ENCODE assay signal across 8 cellular contexts in genomic region chr11:33256808-33257159, GRCh38. TPM values are rescaled to one million over a fixed set of nuclear protein-coding genes. Genes with fewer than 3 reads are reported as not detected.
DNase-seq lines count a peak whose midpoint lies in the region; ATAC-seq and TF ChIP-seq lines count a peak whose summit lies in the region.

No MANE protein-coding gene starts in this region.

- H3K4me1 Mint-ChIP-seq in dendritic cell treated with granulocyte-macrophage colony-stimulating factor and Interleukin-4, amounts not matched to agents 40 ng/mL and 50 ng/mL, for 4 days (ENCODE audit: low read depth), result peaks cover 41% of the 10 kb centered on the region

- H3K9me2 ChIP-seq in Karpas-422 (replicated peaks; ENCODE audit: insufficient read depth, low read length) (no peaks in the 10 kb centered on the region), neural cell (ENCODE audit: insufficient read depth, low read length) (no peaks in the 10 kb centered on the region)

- peaks cover 0 to 7% (median 4%) of the 10 kb centered on the region in 11 experiments; a peak in 7 of 22 replicates for H3K36me3 ChIP-seq in BLaER1 treated with 17β-estradiol and CSF1 and Interleukin-3, amounts not matched to agents 10 nM and 100 nM
- H3K36me3 ChIP-seq in Karpas-422 (ENCODE audit: insufficient read depth, low read length), result no peaks in the 10 kb centered on the region
- no peaks in the 10 kb centered on the region for H3K36me3 ChIP-seq in neural cell (ENCODE audit: insufficient read depth, low read length)

- no peaks in the 10 kb centered on the region for H3K27me3 Mint-ChIP-seq in dendritic cell treated with granulocyte-macrophage colony-stimulating factor and Interleukin-4, amounts not matched to agents 40 ng/mL and 50 ng/mL, for 4 days

- DNase-seq in Karpas-422 (no peak), islet precursor cell (no peak)
- DNase-seq in activated CD4-positive, CD25-positive, alpha-beta regulatory T cell (lab: John Stamatoyannopoulos, UW), result no peak

- peaks cover 27% of the 10 kb centered on the region for H3K36me3 Mint-ChIP-seq in dendritic cell treated with granulocyte-macrophage colony-stimulating factor and Interleukin-4, amounts not matched to agents 40 ng/mL and 50 ng/mL, for 4 days (ENCODE audit: low read depth)

- peaks cover 0 to 5% (median 0%) of the 10 kb centered on the region in 11 experiments; a peak in 1 of 22 replicates for H3K9me3 ChIP-seq in BLaER1 treated with 17β-estradiol and CSF1 and Interleukin-3, amounts not matched to agents 10 nM and 100 nM (replicated peaks in 1 of 11)
- no peaks in the 10 kb centered on the region for H3K9me3 ChIP-seq in Karpas-422 (ENCODE audit: low read length)
- no peaks in the 10 kb centered on the region for H3K9me3 ChIP-seq in neural cell (ENCODE audit: low read length)

- peak overlapping the region; percentile 81 to 95 (median 92) for H3K4me3 ChIP-seq in BLaER1 treated with 17β-estradiol and CSF1 and Interleukin-3, amounts not matched to agents 10 nM and 100 nM
- H3K4me3 ChIP-seq in Karpas-422 (ENCODE audit: low read length) (peak overlapping the region; percentile 72), neural cell (ENCODE audit: low read length) (peak overlapping the region; percentile 76)

- peak overlapping the region; percentile 99 to 100 (median 100) for H3K27ac ChIP-seq in BLaER1 treated with 17β-estradiol and CSF1 and Interleukin-3, amounts not matched to agents 10 nM and 100 nM
- H3K27ac ChIP-seq in Karpas-422 (ENCODE audit: low read length) (peak overlapping the region; percentile 64), neural cell (ENCODE audit: low read length) (peak overlapping the region; percentile 97)

- no peak for TF ChIP-seq EP300 in neural cell (conservative IDR thresholded peaks at IDR 0.05; ENCODE audit: poor library complexity, severe bottlenecking)

- intact Hi-C loops in dendritic cell treated with granulocyte-macrophage colony-stimulating factor and Interleukin-4, amounts not matched to agents 40 ng/mL and 50 ng/mL, for 4 days (cut with micrococcal nuclease), result loop anchor here (5.0 kb wide), 2 partner anchors 44 to 66 kb away; no protein-coding TSS in a partner anchor

- H3K9ac ChIP-seq in BLaER1 treated with 17β-estradiol and CSF1 and Interleukin-3, amounts not matched to agents 10 nM and 100 nM, result peak overlapping the region; percentile 99 to 100 (median 100)
- peak overlapping the region; percentile 99 for H3K9ac ChIP-seq in Karpas-422 (ENCODE audit: low read length)
- H3K9ac ChIP-seq in neural cell (ENCODE audit: low read length), result peak overlapping the region; percentile 99

- H3K9me3 Mint-ChIP-seq in dendritic cell treated with granulocyte-macrophage colony-stimulating factor and Interleukin-4, amounts not matched to agents 40 ng/mL and 50 ng/mL, for 4 days, result peaks cover 6% of the 10 kb centered on the region

- peak overlapping the region; percentile 88 for H3K4me3 Mint-ChIP-seq in dendritic cell treated with granulocyte-macrophage colony-stimulating factor and Interleukin-4, amounts not matched to agents 40 ng/mL and 50 ng/mL, for 4 days

- H4K20me1 ChIP-seq in BLaER1 treated with 17β-estradiol and CSF1 and Interleukin-3, amounts not matched to agents 10 nM and 100 nM, result peaks cover 15 to 35% (median 32%) of the 10 kb centered on the region in 11 experiments; a peak in 21 of 22 replicates
- peaks cover 13% of the 10 kb centered on the region; the same call in 1 of the 2 replicates for H4K20me1 ChIP-seq in Karpas-422 (ENCODE audit: insufficient read depth, low read depth, low read length)
- H4K20me1 ChIP-seq in neural cell (ENCODE audit: insufficient read depth), result peaks cover 3% of the 10 kb centered on the region

- peak overlapping the region; percentile 74 to 95 (median 88) for H3K4me2 ChIP-seq in BLaER1 treated with 17β-estradiol and CSF1 and Interleukin-3, amounts not matched to agents 10 nM and 100 nM
- H3K4me2 ChIP-seq in Karpas-422 (ENCODE audit: low read depth, low read length, poor library complexity, severe bottlenecking) (peak overlapping the region; percentile 92), neural cell (ENCODE audit: low read length) (peak overlapping the region; percentile 86)

- ATAC-seq in GM21381 (IDR thresholded peaks at IDR 0.05; ENCODE audit: unreplicated experiment) (no peak), GM21390 (IDR thresholded peaks at IDR 0.05; ENCODE audit: unreplicated experiment) (no peak)

- peaks cover 6% of the 10 kb centered on the region for H3F3A ChIP-seq in neural cell (ENCODE audit: insufficient read depth, low read length, poor library complexity, severe bottlenecking)

- TF ChIP-seq RAD21 in neural cell (conservative IDR thresholded peaks at IDR 0.05), result no peak

- H3K79me2 ChIP-seq in Karpas-422 (ENCODE audit: low read length) (peaks cover 44% of the 10 kb centered on the region), neural cell (replicated peaks; ENCODE audit: insufficient read depth, low read length) (peaks cover 28% of the 10 kb centered on the region)

- peak overlapping the region; percentile 93 for H3K27ac Mint-ChIP-seq in dendritic cell treated with granulocyte-macrophage colony-stimulating factor and Interleukin-4, amounts not matched to agents 40 ng/mL and 50 ng/mL, for 4 days

- peaks cover 18 to 40% (median 25%) of the 10 kb centered on the region in 10 experiments for H3K4me1 ChIP-seq in BLaER1 treated with 17β-estradiol and CSF1 and Interleukin-3, amounts not matched to agents 10 nM and 100 nM
- H3K4me1 ChIP-seq in Karpas-422 (ENCODE audit: low read length), result peaks cover 32% of the 10 kb centered on the region

- H2AFZ ChIP-seq in Karpas-422 (ENCODE audit: low read length), result peak overlapping the region; percentile 97
- peak overlapping the region; percentile 76 for H2AFZ ChIP-seq in neural cell (ENCODE audit: low read depth, low read length)

- H3K27me3 ChIP-seq in BLaER1 treated with 17β-estradiol and CSF1 and Interleukin-3, amounts not matched to agents 10 nM and 100 nM, result no peaks in the 10 kb centered on the region
- H3K27me3 ChIP-seq in Karpas-422 (ENCODE audit: low read length) (no peaks in the 10 kb centered on the region), neural cell (ENCODE audit: insufficient read depth, low read depth, low read length) (no peaks in the 10 kb centered on the region)

- TF ChIP-seq CTCF in neural cell (IDR thresholded peaks at IDR 0.05; ENCODE audit: poor library complexity, severe bottlenecking), result no peak

TF ChIP-seq in neural cell, 6 proteins besides CTCF, POLR2A, EP300 and RAD21:
- TF ChIP-seq EZH2 (IDR thresholded peaks at IDR 0.05; ENCODE audit: borderline replicate concordance, insufficient read depth, low read length, poor library complexity, severe bottlenecking) (no peak), SMC3 (conservative IDR thresholded peaks at IDR 0.05; ENCODE audit: poor library complexity) (no peak), TAF1 (IDR thresholded peaks at IDR 0.05; ENCODE audit: low read depth) (no peak), REST (IDR thresholded peaks at IDR 0.05; ENCODE audit: borderline replicate concordance) (no peak), POLR2AphosphoS5 (IDR thresholded peaks at IDR 0.05) (no peak), MXI1 (conservative IDR thresholded peaks at IDR 0.05; ENCODE audit: poor library complexity, severe bottlenecking) (no peak)

RNA-seq across cellular contexts. Expression of gene HIPK3, which starts 0.4 kb away (rescaled TPM):
- 35.8 and 67.0 TPM in 2 replicates for total RNA-seq in Karpas-422 (2014; rRNA removed; shearing (Covaris generic); ENCODE audit: low replicate concordance)
- polyA plus RNA-seq in neural cell, result 12.4 and 25.5 TPM in 2 replicates
- 214 and 225 TPM in 2 replicates for polyA minus RNA-seq in neural cell
